24 cellular contexts compared by ENCODE assay signal in genomic region chr13:105719861-105720260, GRCh38.
"Had no signal": no experiment of that assay in that cellular context is flagged by ENCODE, and none has a peak within 500 bp of the region (broad histone marks: within the 10 kb centered on the region; RNA-seq: fewer than 3 reads in every experiment).

No MANE protein-coding gene starts in this region.

- H3K27me3 ChIP-seq: SJSA1 had no signal

- H3K9me3 ChIP-seq: SJSA1 had no signal

- H3K27ac Mint-ChIP-seq: IgD-negative memory B cell had no signal

- H3K27ac ChIP-seq: KMS-11, SJSA1, SK-N-MC had no signal

- ATAC-seq: K562 had no signal

- DNase-seq: Kasumi-1, MM.1S, NCI-H1092 treated with DMSO at 0.1 percent for 48 hours, NCI-H1436, NCI-H187, NCI-H2029, NCI-H2081 treated with DMSO at 0.1 percent for 48 hours, NCI-H2171, NCI-H226, NCI-H446, NCI-H510A, NCI-H524 treated with DMSO at 0.1 percent for 48 hours, NCI-H69, NCI-H774, Right ventricle myocardium superior, RPMI8226, SIG-M5, SW 1271 had no signal

- H3K9ac ChIP-seq: KMS-11 had no signal

- H3K36me3 Mint-ChIP-seq: IgD-negative memory B cell had no signal

- H3K4me2 ChIP-seq: KMS-11 had no signal

- H3K4me3 Mint-ChIP-seq: IgD-negative memory B cell had no signal

- FAIRE-seq: K562, RCC 7860 had no signal

- H3K36me3 ChIP-seq: SJSA1 had no signal

- H3K27me3 Mint-ChIP-seq: IgD-negative memory B cell had no signal

- H3K4me3 ChIP-seq: K562, SJSA1, SK-N-MC had no signal

- H3K4me1 Mint-ChIP-seq: IgD-negative memory B cell had no signal

- H3K4me1 ChIP-seq: SJSA1 had no signal
